Comparison of ENCODE assay signal across 2 cellular contexts in genomic region chr4:8306511-8307021, GRCh38.
TF ChIP-seq lines count a peak whose summit lies in the region.

No MANE protein-coding gene starts in this region.

TF ChIP-seq in GM23338, 12 proteins besides CTCF, POLR2A, EP300 and RAD21 (continued from another document):
- TF ChIP-seq ETS1 (IDR thresholded peaks at IDR 0.05) (no peak), REST (IDR thresholded peaks at IDR 0.05; ENCODE audit: unreplicated experiment) (no peak), STAT1 (IDR thresholded peaks at IDR 0.05; ENCODE audit: unreplicated experiment) (no peak), ZNF331 (CRISPR knock-in tag; IDR thresholded peaks at IDR 0.05; ENCODE audit: low read depth) (no peak), CREB1 (CRISPR knock-in tag; IDR thresholded peaks at IDR 0.05; ENCODE audit: low read depth) (no peak), POLR2AphosphoS5 (IDR thresholded peaks at IDR 0.05; ENCODE audit: low read depth) (no peak), NANOG (IDR thresholded peaks at IDR 0.05; ENCODE audit: borderline replicate concordance) (no peak), ZNF462 (CRISPR knock-in tag; IDR thresholded peaks at IDR 0.05) (no peak), JUNB (IDR thresholded peaks at IDR 0.05; ENCODE audit: unreplicated experiment) (no peak), EZH2phosphoT487 (IDR thresholded peaks at IDR 0.05; ENCODE audit: unreplicated experiment) (no peak), ZNF114 (CRISPR knock-in tag; IDR thresholded peaks at IDR 0.05) (no peak)
TF ChIP-seq in GM23338: peak in this region for 0.

TF ChIP-seq in K562, 482 proteins besides CTCF, POLR2A, EP300 and RAD21:
- TF ChIP-seq MGA (IDR thresholded peaks at IDR 0.05), result peak; percentile 15; the same call in 1 of the 2 replicates
- TF ChIP-seq SETDB1 (IDR thresholded peaks at IDR 0.05; ENCODE audit: low read length), result no peak
